Comparison of ENCODE assay signal across 11 cellular contexts in the genomic region with DNA sequence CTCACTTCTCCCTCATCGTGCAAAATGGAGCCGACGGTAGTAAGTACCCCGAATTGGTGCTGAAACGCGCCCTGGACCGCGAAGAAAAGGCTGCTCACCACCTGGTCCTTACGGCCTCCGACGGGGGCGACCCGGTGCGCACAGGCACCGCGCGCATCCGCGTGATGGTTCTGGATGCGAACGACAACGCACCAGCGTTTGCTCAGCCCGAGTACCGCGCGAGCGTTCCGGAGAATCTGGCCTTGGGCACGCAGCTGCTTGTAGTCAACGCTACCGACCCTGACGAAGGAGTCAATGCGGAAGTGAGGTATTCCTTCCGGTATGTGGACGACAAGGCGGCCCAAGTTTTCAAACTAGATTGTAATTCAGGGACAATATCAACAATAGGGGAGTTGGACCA. TPM values are rescaled to one million over a fixed set of nuclear protein-coding genes. Genes with fewer than 3 reads are reported as not detected.
DNase-seq lines count a peak whose midpoint lies in the region; ATAC-seq lines count a peak whose summit lies in the region.
"Had no signal": no experiment of that assay in that cellular context is flagged by ENCODE, and none has a peak within 500 bp of the region (broad histone marks: within the 10 kb centered on the region; RNA-seq: fewer than 3 reads in every experiment).

No MANE protein-coding gene starts in this region.

- H3K4me3 Mint-ChIP-seq in T-helper 17 cell: no peak overlapping the region

- no peaks in the 10 kb centered on the region for H3K4me1 ChIP-seq in ACC112 (ENCODE audit: control insufficient read depth, insufficient read depth, low read length, unreplicated experiment)

- H3K36me3 Mint-ChIP-seq in T-helper 17 cell (ENCODE audit: low read depth): peaks cover 4% of the 10 kb centered on the region

- H3K27ac Mint-ChIP-seq in T-helper 17 cell: peak overlapping the region; percentile 8

- H3K4me1 Mint-ChIP-seq in T-helper 17 cell: no peaks in the 10 kb centered on the region

- ATAC-seq in GM19025 (IDR thresholded peaks at IDR 0.05; ENCODE audit: low read depth, unreplicated experiment) (peak; percentile 26), T-helper 17 cell (no peak), HG03025 (IDR thresholded peaks at IDR 0.05; ENCODE audit: low FRiP score, unreplicated experiment) (no peak)

- peaks cover 14% of the 10 kb centered on the region; the same call in 1 of the 2 replicates for H3K27me3 ChIP-seq in ACC112 (ENCODE audit: insufficient read depth, low read length)

- peaks cover 53% of the 10 kb centered on the region for H3K27me3 Mint-ChIP-seq in T-helper 17 cell

- H3K79me2 ChIP-seq in ACC112 (ENCODE audit: control insufficient read depth, insufficient read depth, low read length, unreplicated experiment): no peaks in the 10 kb centered on the region

- H3K27ac ChIP-seq in ACC112 (ENCODE audit: low read depth, low read length): no peak overlapping the region

- H3K4me3 ChIP-seq in ACC112 (ENCODE audit: low read depth, low read length): peak overlapping the region; percentile 70

- H2AFZ ChIP-seq in ACC112 (ENCODE audit: low read length, unreplicated experiment): peak overlapping the region; percentile 13

- peaks cover 8% of the 10 kb centered on the region for H3K9me3 ChIP-seq in T-helper 17 cell (ENCODE audit: control insufficient read depth, low read length, poor library complexity, severe bottlenecking)

- H3K36me3 ChIP-seq in ACC112 (ENCODE audit: insufficient read depth, low read length): no peaks in the 10 kb centered on the region

- DNase-seq in T-helper 17 cell (no peak), iris pigment epithelial cell (ENCODE audit: low read depth) (peak; percentile 34), DMS 273 treated with DMSO at 0.1 percent for 48 hours (lab: John Stamatoyannopoulos, UW) (no peak), AG20443 (ENCODE audit: low spot score) (no peak), hypothalamus (lab: John Stamatoyannopoulos, UW) (no peak)
- DNase-seq: aorta, DMS153, NCI-H1105 had no signal

RNA-seq across cellular contexts. Expression of gene PCDHGA12, which starts 1.0 kb away (rescaled TPM):
- not detected for total RNA-seq in T-helper 17 cell

RNA-seq across cellular contexts. Expression of gene PCDHGA11, which starts 10.4 kb away (rescaled TPM):
- not detected for total RNA-seq in T-helper 17 cell

RNA-seq across cellular contexts. Expression of gene PCDHGB7, which starts 13.8 kb away (rescaled TPM):
- total RNA-seq in T-helper 17 cell: not detected

RNA-seq across cellular contexts. Expression of gene PCDHGA10, which starts 18.5 kb away (rescaled TPM):
- total RNA-seq in T-helper 17 cell: under 1 TPM; 0.10 to 0.18 TPM

RNA-seq across cellular contexts. Expression of gene PCDHGB6, which starts 23.5 kb away (rescaled TPM):
- under 1 TPM; 0.10 to 0.20 TPM for total RNA-seq in T-helper 17 cell
